Comparison of ENCODE assay signal across 8 cellular contexts in the genomic region with DNA sequence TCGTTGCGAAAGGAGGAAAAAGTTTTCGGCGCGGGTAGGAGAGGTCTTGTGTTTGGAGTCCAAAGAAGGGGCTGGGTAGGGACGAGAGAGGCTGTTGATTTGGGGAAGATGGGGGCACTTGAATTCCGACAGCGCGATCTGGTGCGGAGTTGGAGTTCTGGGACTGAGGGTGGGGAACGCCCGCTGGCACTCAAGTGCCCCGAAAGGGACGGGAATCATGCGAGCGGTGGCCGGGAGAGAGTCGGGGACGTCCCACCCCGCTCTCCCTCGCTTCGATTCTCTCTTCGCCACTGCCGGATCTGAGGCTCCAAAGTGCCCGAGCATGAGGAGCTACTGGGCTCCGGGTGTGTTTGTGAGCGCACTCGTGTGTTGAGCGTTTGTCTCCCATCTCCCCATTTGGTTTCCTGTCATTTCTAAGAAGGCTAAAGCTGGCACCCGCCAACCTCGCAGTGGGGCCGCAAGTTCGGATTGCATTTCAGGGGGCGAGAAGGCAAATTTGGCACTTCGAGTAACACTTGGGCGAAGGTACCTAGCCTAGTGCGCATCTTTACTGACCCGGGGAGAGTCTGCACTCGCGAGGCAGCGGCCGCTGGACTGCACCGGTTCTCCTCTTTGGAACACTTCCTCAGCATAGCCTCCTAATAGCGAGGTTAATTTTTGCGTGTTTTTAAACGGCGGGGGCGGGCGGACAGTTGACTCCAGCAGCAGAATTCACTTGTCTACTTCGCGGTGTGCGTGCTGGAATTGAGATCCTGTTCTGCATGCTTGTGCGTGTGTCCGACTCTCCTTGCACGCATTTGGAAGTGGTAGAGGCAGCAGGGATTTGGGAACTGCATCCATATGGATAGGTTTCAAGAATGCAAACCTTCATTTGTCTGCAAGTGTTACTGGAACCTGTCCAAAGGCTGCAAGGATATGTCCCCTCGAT. TPM values are rescaled to one million over a fixed set of nuclear protein-coding genes. Genes with fewer than 3 reads are reported as not detected.
DNase-seq lines count a peak whose midpoint lies in the region.

No MANE protein-coding gene starts in this region.

- no peaks in the 10 kb centered on the region for H3K27me3 ChIP-seq in endocrine pancreas (ENCODE audit: control insufficient read depth, insufficient read depth, low read length)

- peak overlapping the region; percentile 71 for H3K4me3 ChIP-seq in endocrine pancreas (ENCODE audit: control insufficient read depth, insufficient read depth, low read length)

- in situ Hi-C loops in G401 (cut with HindIII; ENCODE audit: low sequenced_read_pairs), result no loop called here

- H3K9me3 ChIP-seq in endocrine pancreas (ENCODE audit: control insufficient read depth, low read length), result no peaks in the 10 kb centered on the region

- DNase-seq in COLO668 (lab: John Stamatoyannopoulos, UW; ENCODE audit: unreplicated experiment) (peak; percentile 44), NCI-H510A (lab: John Stamatoyannopoulos, UW) (peak; percentile 21), occipital lobe (lab: John Stamatoyannopoulos, UW) (peak; percentile 10), CD1c-positive myeloid dendritic cell (ENCODE audit: extremely low spot score) (no peak), G401 (ENCODE audit: low spot score) (no peak), cerebellar cortex (ENCODE audit: low spot score) (no peak), DMS153 treated with DMSO at 0.1 percent for 48 hours (lab: John Stamatoyannopoulos, UW; ENCODE audit: unreplicated experiment) (no peak)

- peak overlapping the region; percentile 5 for H3K9ac ChIP-seq in endocrine pancreas (ENCODE audit: control insufficient read depth, insufficient read depth, low read length)

- H3K36me3 ChIP-seq in endocrine pancreas (ENCODE audit: control insufficient read depth, insufficient read depth, low read length), result no peaks in the 10 kb centered on the region

- H3K4me1 ChIP-seq in endocrine pancreas (ENCODE audit: control insufficient read depth, insufficient read depth, low read length), result no peaks in the 10 kb centered on the region

RNA-seq across cellular contexts. Expression of a gene that starts 1.2 kb away (rescaled TPM):
- total RNA-seq in occipital lobe, result 38.8 TPM
- not detected in 2 replicates for total RNA-seq in G401 (2014; rRNA removed; shearing (Covaris generic))

Comparison
In these comparisons a context has a peak if more than half of its experiments do, and no peak if none do; other contexts are left out.
1. DNase-seq: peak in COLO668 (single experiment), NCI-H510A (single experiment) and occipital lobe (single experiment); none in CD1c-positive myeloid dendritic cell (single experiment), G401 (single experiment), cerebellar cortex (single experiment) and DMS153 treated with DMSO at 0.1 percent for 48 hours (single experiment).
2. RNA of a gene that starts 1.2 kb away (total RNA-seq): 38.8 TPM in occipital lobe (single experiment); not detected in G401; every median in the first group is over 10 times any median in the second.